Comparison of ENCODE assay signal across 31 cellular contexts in genomic region chr6:103142902-103143301, GRCh38.
"Had no signal": no experiment of that assay in that cellular context is flagged by ENCODE, and none has a peak within 500 bp of the region (broad histone marks: within the 10 kb centered on the region; RNA-seq: fewer than 3 reads in every experiment).

No MANE protein-coding gene starts in this region.

- H3K4me3 ChIP-seq: adrenal gland, ascending aorta, body of pancreas, breast epithelium, cardiac muscle cell had no signal

- H3K9me3 ChIP-seq: adrenal gland, ascending aorta, body of pancreas, breast epithelium had no signal

- ATAC-seq: activated naive CD4-positive, alpha-beta T cell treated with anti-CD3 and anti-CD28 coated beads, Interleukin-2, amount 50 U/mL, for 72 hours; activated naive CD8-positive, alpha-beta T cell treated with anti-CD3 and anti-CD28 coated beads, Interleukin-2, amount 50 U/mL, for 24 hours; activated T-cell treated with anti-CD3 and anti-CD28 coated beads, Interleukin-2, amount 50 U/mL, for 4 hours; activated T-cell treated with anti-CD3 and anti-CD28 coated beads, Interleukin-2, amount 50 U/mL, for 72 hours; activated T-helper 17 cell treated with anti-CD3 and anti-CD28 coated beads, Interleukin-2, amount 50 U/mL, for 72 hours; body of pancreas had no signal

- H3K36me3 ChIP-seq: adrenal gland, ascending aorta, brain microvascular endothelial cell, cardiac muscle cell had no signal

- H3K27me3 ChIP-seq: adrenal gland, ascending aorta, body of pancreas, brain microvascular endothelial cell, breast epithelium, cardiac muscle cell had no signal

- H3K27ac ChIP-seq: adrenal gland, ascending aorta, body of pancreas, brain microvascular endothelial cell, breast epithelium, cardiac muscle cell had no signal

- DNase-seq: activated effector memory CD4-positive, alpha-beta T cell treated with anti-CD3 and anti-CD28 coated beads, Interleukin-2, amount 50 U/mL, for 16 hours; activated effector memory CD4-positive, alpha-beta T cell treated with Interleukin-2 at 50 U/mL for 16 hours; activated gamma-delta T cell; activated gamma-delta T cell treated with Interleukin-2 at 50 U/mL for 16 hours; activated naive CD4-positive, alpha-beta T cell; activated naive CD4-positive, alpha-beta T cell treated with anti-CD3 and anti-CD28 coated beads for 36 hours; activated naive CD4-positive, alpha-beta T cell treated with anti-CD3 and anti-CD28 coated beads, Interleukin-2, amount 10 ng/mL, durations not matched to agents 7 days and 5 days; activated naive CD4-positive, alpha-beta T cell treated with anti-CD3 and anti-CD28 coated beads, Interleukin-2, amount 50 U/mL, for 16 hours; activated naive CD4-positive, alpha-beta T cell treated with Interleukin-2 at 50 U/mL for 16 hours; activated naive CD8-positive, alpha-beta T cell treated with anti-CD3 and anti-CD28 coated beads for 36 hours; activated naive CD8-positive, alpha-beta T cell treated with anti-CD3 and anti-CD28 coated beads, Interleukin-2, amount 10 ng/mL, durations not matched to agents 7 days and 5 days; activated naive CD8-positive, alpha-beta T cell treated with anti-CD3 and anti-CD28 coated beads, Interleukin-2, amount 50 U/mL, for 24 hours; activated T-cell treated with anti-CD3 and anti-CD28 coated beads, Interleukin-2, amount 50 U/mL, for 24 hours; activated T-cell treated with anti-CD3 and anti-CD28 coated beads, Interleukin-2, amount 50 U/mL, for 4 hours; activated T-cell treated with anti-CD3 and anti-CD28 coated beads, Interleukin-2, amount 50 U/mL, for 48 hours; activated T-cell treated with anti-CD3 and anti-CD28 coated beads, Interleukin-2, amount 50 U/mL, for 72 hours; adrenal gland; amniotic stem cell; amygdala; anterior cingulate cortex; aorta; body of pancreas; brain microvascular endothelial cell; caudate nucleus; central memory CD4-positive, alpha-beta T cell; cerebellar nuclear complex had no signal

- H3K4me1 ChIP-seq: adrenal gland, ascending aorta, body of pancreas, breast epithelium had no signal
